Comparison of ENCODE assay signal across 36 cellular contexts in genomic region chr19:18794692-18795091, GRCh38. TPM values are rescaled to one million over a fixed set of nuclear protein-coding genes. Genes with fewer than 3 reads are reported as not detected.
"Had no signal": no experiment of that assay in that cellular context is flagged by ENCODE, and none has a peak within 500 bp of the region (broad histone marks: within the 10 kb centered on the region; RNA-seq: fewer than 3 reads in every experiment).

No MANE protein-coding gene starts in this region.

- FAIRE-seq: endometrium, endothelial cell of umbilical vein had no signal

- H3K9me3 ChIP-seq: ascending aorta, breast epithelium, colonic mucosa, esophagus squamous epithelium, gastroesophageal sphincter, heart right ventricle had no signal

- ATAC-seq: activated CD4-positive, CD25-positive, alpha-beta regulatory T cell treated with anti-CD3 and anti-CD28 coated beads, Interleukin-2, amount 50 U/mL, for 24 hours; activated CD8-positive, alpha-beta memory T cell treated with anti-CD3 and anti-CD28 coated beads, Interleukin-2, amount 10 ng/mL, durations not matched to agents 7 days and 5 days; activated CD8-positive, alpha-beta T cell treated with anti-CD3 and anti-CD28 coated beads, Interleukin-2, amount 10 ng/mL, durations not matched to agents 7 days and 5 days; activated naive CD8-positive, alpha-beta T cell treated with anti-CD3 and anti-CD28 coated beads, Interleukin-2, amount 50 U/mL, for 24 hours; gastroesophageal sphincter; T-helper 17 cell had no signal

- H3K27ac ChIP-seq: ascending aorta, breast epithelium, cardiac muscle cell, colonic mucosa, epithelial cell of prostate, esophagus squamous epithelium, gastroesophageal sphincter, heart right ventricle, WERI-Rb-1 had no signal

- H3K36me3 ChIP-seq: ascending aorta, breast epithelium, cardiac muscle cell, colonic mucosa, esophagus squamous epithelium, gastroesophageal sphincter, heart right ventricle, WERI-Rb-1 had no signal

- H3K4me3 ChIP-seq: ascending aorta, cardiac muscle cell, colonic mucosa, esophagus squamous epithelium, gastroesophageal sphincter, heart right ventricle had no signal

- DNase-seq: activated B cell treated with CpG ODN at 0.5 μM for 24 hours; activated CD4-positive, alpha-beta memory T cell treated with anti-CD3 and anti-CD28 coated beads for 36 hours; activated CD4-positive, alpha-beta T cell treated with anti-CD3 and anti-CD28 coated beads for 48 hours; activated CD4-positive, alpha-beta T cell treated with anti-CD3 and anti-CD28 coated beads, Interleukin-2, amount 50 U/mL, for 1 hour; activated CD8-positive, alpha-beta memory T cell treated with anti-CD3 and anti-CD28 coated beads, Interleukin-2, amount 10 ng/mL, durations not matched to agents 7 days and 5 days; activated CD8-positive, alpha-beta memory T cell treated with anti-CD3 and anti-CD28 coated beads, Interleukin-2, amount 50 U/mL, for 4 hours; activated CD8-positive, alpha-beta T cell treated with anti-CD3 and anti-CD28 coated beads, Interleukin-2, amount 10 ng/mL, durations not matched to agents 7 days and 5 days; activated effector memory CD4-positive, alpha-beta T cell treated with anti-CD3 and anti-CD28 coated beads, Interleukin-2, amount 50 U/mL, for 16 hours; activated naive CD4-positive, alpha-beta T cell treated with anti-CD3 and anti-CD28 coated beads for 36 hours; activated naive CD8-positive, alpha-beta T cell treated with anti-CD3 and anti-CD28 coated beads for 36 hours; activated naive CD8-positive, alpha-beta T cell treated with anti-CD3 and anti-CD28 coated beads, Interleukin-2, amount 50 U/mL, for 24 hours; activated T-cell treated with anti-CD3 and anti-CD28 coated beads, Interleukin-2, amount 50 U/mL, for 1 hour; activated T-cell treated with anti-CD3 and anti-CD28 coated beads, Interleukin-2, amount 50 U/mL, for 48 hours; central memory CD4-positive, alpha-beta T cell; cerebellar nuclear complex; colonic mucosa; effector CD8-positive, alpha-beta T cell; esophagus squamous epithelium; foreskin melanocyte; heart right ventricle; T-helper 17 cell; T1000; WERI-Rb-1 had no signal

RNA-seq across cellular contexts. Expression of gene COMP, which starts 3.6 kb away (rescaled TPM):
- total RNA-seq: activated CD4-positive, alpha-beta memory T cell treated with anti-CD3 and anti-CD28 coated beads for 36 hours; activated CD8-positive, alpha-beta memory T cell treated with anti-CD3 and anti-CD28 coated beads for 36 hours; activated CD8-positive, alpha-beta memory T cell treated with anti-CD3 and anti-CD28 coated beads, Interleukin-2, amount 10 ng/mL, durations not matched to agents 7 days and 5 days; activated CD8-positive, alpha-beta T cell treated with anti-CD3 and anti-CD28 coated beads, Interleukin-2, amount 10 ng/mL, durations not matched to agents 7 days and 5 days; activated naive CD4-positive, alpha-beta T cell treated with anti-CD3 and anti-CD28 coated beads for 36 hours; activated naive CD8-positive, alpha-beta T cell treated with anti-CD3 and anti-CD28 coated beads for 36 hours; activated T-helper 1 cell treated with anti-CD3 and anti-CD28 coated beads, Interleukin-12 subunit alpha, Interleukin-12 subunit beta, Interleukin-2, Interleukin-4 antibody, amounts not matched to agents 30 ng/mL and 10 ng/mL and 1 ng/mL, durations not matched to agents 14 hours and 24 hours and 36 hours; activated T-helper 2 cell treated with anti-CD3 and anti-CD28 coated beads, Interferon-gamma antibody, Interleukin-2, Interleukin-4, amounts not matched to agents 10 μg/mL and 5 μg/mL and 100 μg/mL, durations not matched to agents 14 hours and 24 hours and 36 hours; dermis microvascular lymphatic vessel endothelial cell; endothelial cell of umbilical vein; glomerular endothelial cell; T-helper 17 cell had no signal
- polyA plus RNA-seq: endothelial cell of umbilical vein had no signal
